In genomic region chr3:193780810-193781472, GRCh38 we compare ENCODE assay signal across 8 cellular contexts.
DNase-seq lines count a peak whose midpoint lies in the region; ATAC-seq, FAIRE-seq and TF ChIP-seq lines count a peak whose summit lies in the region.

No MANE protein-coding gene starts in this region.

- H3K27me3 ChIP-seq in KMS-11 (ENCODE audit: insufficient read depth, low read depth) (no peaks in the 10 kb centered on the region), mammary epithelial cell (ENCODE audit: insufficient read depth, low read length) (no peaks in the 10 kb centered on the region), keratinocyte (ENCODE audit: control insufficient read depth, extremely low read depth, insufficient read depth, low read length) (peaks cover 11% of the 10 kb centered on the region)

- no peaks in the 10 kb centered on the region for H3K79me2 ChIP-seq in KMS-11 (ENCODE audit: insufficient read depth, low read depth)
- no peaks in the 10 kb centered on the region for H3K79me2 ChIP-seq in mammary epithelial cell (ENCODE audit: insufficient read depth, low read length)
- H3K79me2 ChIP-seq in keratinocyte (ENCODE audit: control insufficient read depth, insufficient read depth, low read length): no peaks in the 10 kb centered on the region

- FAIRE-seq in keratinocyte (lab: Jason Lieb, UNC): peak; percentile 79

- CTCF ChIA-PET in mammary epithelial cell (lab: Charles Lee; ENCODE audit: low non-redundant PET): interaction anchor here (0.5 to 1.5 kb wide), 12 partner anchors 24 to 793 kb away, joined by 3 to 36 read pairs (median 4); partner anchors contain the start of gene HES1

- DNase-seq in EL: peak; percentile 65
- peak; percentile 65 for DNase-seq in RPMI8226
- peak; percentile 94 for DNase-seq in mammary epithelial cell
- peak; percentile 84 for DNase-seq in keratinocyte (ENCODE audit: low read depth, low spot score)
- peak; percentile 10 to 30 for DNase-seq in stimulated activated CD4-positive, alpha-beta T cell treated with anti-CD3 and anti-CD28 coated beads, Interleukin-2, amount 100 ng/mL, for 48 hours

- 14% methylated on average over 10 of the region's 11 CpGs for WGBS in mammary epithelial cell (ENCODE audit: low coverage, missing lambda C conversion rate)

- no peak overlapping the region for H2AFZ ChIP-seq in KMS-11 (ENCODE audit: low read depth)
- H2AFZ ChIP-seq in mammary epithelial cell (ENCODE audit: low read depth, low read length): peak overlapping the region; percentile 51
- H2AFZ ChIP-seq in keratinocyte (ENCODE audit: control insufficient read depth, low read length): no peak overlapping the region

- H3K4me2 ChIP-seq in KMS-11 (no peak overlapping the region), mammary epithelial cell (ENCODE audit: insufficient read depth, low read depth, low read length) (peak overlapping the region; percentile 51), keratinocyte (ENCODE audit: control insufficient read depth, extremely low read depth, insufficient read depth, low read depth, low read length) (peak overlapping the region; percentile 57)

- peak; percentile 75 for TF ChIP-seq CTCF in KMS-11 (conservative IDR thresholded peaks at IDR 0.05; ENCODE audit: low read depth, low read length)
- TF ChIP-seq CTCF in mammary epithelial cell (conservative IDR thresholded peaks at IDR 0.05 in 1 of 2, IDR thresholded peaks at IDR 0.05 in 1 of 2; ENCODE audit: extremely low read depth in 1 of 2, insufficient read depth in 1 of 2, low read depth in 1 of 2, low read length in 2 of 2): peak; percentile 62 to 94
- TF ChIP-seq CTCF in keratinocyte (optimal IDR thresholded peaks at IDR 0.05 in 1 of 3, IDR thresholded peaks at IDR 0.05 in 1 of 3, conservative IDR thresholded peaks at IDR 0.05 in 1 of 3; ENCODE audit: extremely low read depth in 1 of 3, insufficient read depth in 2 of 3, low read length in 3 of 3): peak; percentile 62 to 87 (median 86)

- dilution Hi-C loops in mammary epithelial cell (cut with HindIII; ENCODE audit: low sequenced_read_pairs): no loop called here
- dilution Hi-C loops in keratinocyte (cut with MboI; ENCODE audit: extremely low pct_ligation_motif_present, low sequenced_read_pairs): no loop called here

- no TSS peak for BruUV-seq in mammary epithelial cell (replicated peaks; lab: Mats Ljungman, UMichigan)

- no peaks in the 10 kb centered on the region for H3K9me3 ChIP-seq in mammary epithelial cell (replicated peaks; ENCODE audit: insufficient read depth, low read length)
- H3K9me3 ChIP-seq in keratinocyte (ENCODE audit: control insufficient read depth, low read depth, low read length): no peaks in the 10 kb centered on the region

- H3K27ac ChIP-seq in KMS-11: no peak overlapping the region
- peak overlapping the region; percentile 95 for H3K27ac ChIP-seq in mammary epithelial cell (ENCODE audit: insufficient read depth, low read depth, low read length)
- peak overlapping the region; percentile 95 for H3K27ac ChIP-seq in keratinocyte (ENCODE audit: control insufficient read depth, insufficient read depth, low read length)

- H3K4me1 ChIP-seq in KMS-11 (ENCODE audit: low read depth, poor library complexity, severe bottlenecking) (no peaks in the 10 kb centered on the region), mammary epithelial cell (ENCODE audit: insufficient read depth, low read length) (peaks cover 42% of the 10 kb centered on the region), keratinocyte (ENCODE audit: control insufficient read depth, extremely low read depth, insufficient read depth, low read length) (peaks cover 40% of the 10 kb centered on the region)

- H3K4me3 ChIP-seq in KMS-11 (IDR thresholded peaks at IDR 0.05; ENCODE audit: insufficient read depth, low read depth, low read length): no peak overlapping the region
- H3K4me3 ChIP-seq in mammary epithelial cell (replicated peaks in 1 of 3; ENCODE audit: insufficient read depth in 1 of 3, low read depth in 2 of 3, low read length in 3 of 3): no peak overlapping the region
- H3K4me3 ChIP-seq in keratinocyte (ENCODE audit: control insufficient read depth in 2 of 3, extremely low read depth in 1 of 3, insufficient read depth in 2 of 3, low read depth in 1 of 3, low read length in 3 of 3): peak overlapping the region in 1 of 3 experiments; percentile 15

- in situ Hi-C loops in mammary epithelial cell (cut with MboI; ENCODE audit: low sequenced_read_pairs in 2 of 2): loop anchor here (5.0 to 10.0 kb wide), 4 partner anchors 51 to 536 kb away; partner anchors contain the start of gene HES1 (in 2 of the 2)

- intact Hi-C loops in mammary epithelial cell (cut with micrococcal nuclease): loop anchor here (1.0 to 5.0 kb wide), 7 partner anchors 49 to 621 kb away; no protein-coding TSS in a partner anchor

- H3K9ac ChIP-seq in KMS-11: no peak overlapping the region
- peak overlapping the region; percentile 77 for H3K9ac ChIP-seq in mammary epithelial cell (ENCODE audit: insufficient read depth, low read length)
- peak overlapping the region; percentile 79 for H3K9ac ChIP-seq in keratinocyte (ENCODE audit: control insufficient read depth, extremely low read depth, insufficient read depth, low read length)

- ATAC-seq in GM18870 (IDR thresholded peaks at IDR 0.05; ENCODE audit: unreplicated experiment): no peak
- no peak for ATAC-seq in GM21619 (IDR thresholded peaks at IDR 0.05; ENCODE audit: unreplicated experiment)

- H3K36me3 ChIP-seq in KMS-11 (ENCODE audit: insufficient read depth): no peaks in the 10 kb centered on the region
- no peaks in the 10 kb centered on the region for H3K36me3 ChIP-seq in mammary epithelial cell (ENCODE audit: insufficient read depth, low read length)
- H3K36me3 ChIP-seq in keratinocyte (ENCODE audit: control insufficient read depth in 2 of 2, extremely low read depth in 1 of 2, insufficient read depth in 2 of 2, low read length in 2 of 2): no peaks in the 10 kb centered on the region

- H4K20me1 ChIP-seq in KMS-11 (ENCODE audit: insufficient read depth): no peaks in the 10 kb centered on the region
- no peaks in the 10 kb centered on the region for H4K20me1 ChIP-seq in mammary epithelial cell (ENCODE audit: insufficient read depth, low read length)
- H4K20me1 ChIP-seq in keratinocyte (ENCODE audit: control insufficient read depth, extremely low read depth, insufficient read depth, low read length): no peaks in the 10 kb centered on the region

- no peaks in the 10 kb centered on the region for H3K9me1 ChIP-seq in keratinocyte (ENCODE audit: control insufficient read depth, extremely low read depth, insufficient read depth, low read length)

Comparison
In these comparisons a context has a peak if more than half of its experiments do, and no peak if none do; other contexts are left out.
1. DNase-seq: peak in every context shown above with its lines; median percentile 94 in mammary epithelial cell; 84 in keratinocyte; 65 in EL; 65 in RPMI8226; 20 in stimulated activated CD4-positive, alpha-beta T cell treated with anti-CD3 and anti-CD28 coated beads, Interleukin-2, amount 100 ng/mL, for 48 hours.